ENCODE assay signal across 8 cellular contexts in the genomic region with DNA sequence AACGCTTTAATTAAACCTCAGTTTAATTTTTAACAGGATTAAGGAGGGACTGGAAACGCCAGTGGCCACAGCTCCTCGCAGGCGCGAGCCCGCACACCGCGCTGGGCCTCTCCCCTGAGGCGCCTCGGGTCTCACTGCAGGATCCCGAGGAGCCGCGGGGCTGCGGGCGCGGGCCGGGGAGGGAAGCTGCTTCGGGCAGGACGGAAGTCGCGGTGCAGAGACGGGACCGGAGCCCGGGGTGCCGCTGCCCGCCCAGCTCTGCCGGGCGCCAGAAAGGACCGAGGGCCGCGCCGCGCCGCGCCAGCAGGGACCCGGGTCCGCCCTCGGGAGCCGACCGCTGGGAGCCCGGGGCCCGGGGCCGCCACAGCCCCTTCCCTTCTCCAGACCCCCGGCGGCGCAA. TPM values are rescaled to one million over a fixed set of nuclear protein-coding genes. Genes with fewer than 3 reads are reported as not detected.
DNase-seq lines count a peak whose midpoint lies in the region; ATAC-seq, FAIRE-seq and TF ChIP-seq lines count a peak whose summit lies in the region.
"Not testable (repeated sequence)": the region's sequence is repeated elsewhere in the genome, so short reads cannot be mapped to it uniquely, and the experiment has no call there.

No MANE protein-coding gene starts in this region.

- FAIRE-seq in HepG2 (lab: Jason Lieb, UNC), result peak; percentile 79

- WGBS in HepG2 (ENCODE audit: low lambda C conversion rate), result no CpG with 5 or more reads among the region's 46 CpGs

- H3K4me1 ChIP-seq in HepG2 (ENCODE audit: insufficient read depth, low read length), result peaks cover 28% of the 10 kb centered on the region
- not testable (repeated sequence) for H3K4me1 ChIP-seq in upper lobe of right lung

- H3K4me2 ChIP-seq in HepG2 (ENCODE audit: low read depth, low read length), result not testable (repeated sequence)

- peaks cover 29 to 35% of the 10 kb centered on the region in 2 donors for H3K36me3 Mint-ChIP-seq in activated naive CD4-positive, alpha-beta T cell treated with anti-CD3 and anti-CD28 coated beads, Interleukin-2, amount 50 U/mL, for 72 hours

- in situ Hi-C loops in HepG2 (cut with HindIII; ENCODE audit: extremely low pct_ligation_motif_present, low pct_unique_long_range_greater_than_20kb), result not testable (repeated sequence)

- not testable (repeated sequence) for H3K27ac Mint-ChIP-seq in activated naive CD4-positive, alpha-beta T cell treated with anti-CD3 and anti-CD28 coated beads, Interleukin-2, amount 50 U/mL, for 72 hours

- peak; percentile 18 for ATAC-seq in GM18520 (IDR thresholded peaks at IDR 0.05; ENCODE audit: unreplicated experiment)
- ATAC-seq in GM19463 (IDR thresholded peaks at IDR 0.05; ENCODE audit: unreplicated experiment), result peak; percentile 51
- peak; percentile 53 for ATAC-seq in HG02588 (IDR thresholded peaks at IDR 0.05; ENCODE audit: unreplicated experiment)
- peak; percentile 41 for ATAC-seq in HG03066 (IDR thresholded peaks at IDR 0.05; ENCODE audit: low read depth, unreplicated experiment)
- peak; percentile 26 for ATAC-seq in HG03565 (IDR thresholded peaks at IDR 0.05; ENCODE audit: unreplicated experiment)
- peak; percentile 61 to 72 for ATAC-seq in activated naive CD4-positive, alpha-beta T cell treated with anti-CD3 and anti-CD28 coated beads, Interleukin-2, amount 50 U/mL, for 72 hours
- peak; percentile 89 for ATAC-seq in HepG2
- peak; percentile 81 for ATAC-seq in upper lobe of right lung

- TF ChIP-seq EP300 in HepG2 (IDR thresholded peaks at IDR 0.05; ENCODE audit: low read depth in 2 of 2, low read length in 2 of 2); HepG2 (CRISPR knock-in tag; IDR thresholded peaks at IDR 0.05; ENCODE audit: borderline replicate concordance): not testable (repeated sequence)

- H2AFZ ChIP-seq in HepG2 (ENCODE audit: low read length), result not testable (repeated sequence)

- not testable (repeated sequence) for H3K9me3 ChIP-seq in HepG2 (ENCODE audit: low read length); upper lobe of right lung

- H3K9ac ChIP-seq in HepG2 (ENCODE audit: insufficient read depth, low read depth, low read length), result not testable (repeated sequence)

- not testable (repeated sequence) for H3K4me3 ChIP-seq in HepG2 (replicated peaks in 1 of 3; ENCODE audit: insufficient read depth in 1 of 3, low read depth in 2 of 3, low read length in 3 of 3); upper lobe of right lung

- peaks cover 6 to 19% of the 10 kb centered on the region in 2 donors for H3K9me3 Mint-ChIP-seq in activated naive CD4-positive, alpha-beta T cell treated with anti-CD3 and anti-CD28 coated beads, Interleukin-2, amount 50 U/mL, for 72 hours

- not testable (repeated sequence) for H3K27ac ChIP-seq in HepG2 (ENCODE audit: extremely low read length, insufficient read depth, low read length); upper lobe of right lung

- BruUV-seq in HepG2 (replicated peaks; lab: Mats Ljungman, UMichigan), result TSS peak; percentile 68

- DNase-seq in activated naive CD4-positive, alpha-beta T cell treated with anti-CD3 and anti-CD28 coated beads, Interleukin-2, amount 50 U/mL, for 72 hours (ENCODE audit: low spot score in 2 of 2); HepG2 (ENCODE audit: low spot score); upper lobe of right lung: not testable (repeated sequence)

- TF ChIP-seq CTCF in HepG2 (CRISPR knock-in tag; IDR thresholded peaks at IDR 0.05); upper lobe of right lung (IDR thresholded peaks at IDR 0.05): not testable (repeated sequence)

- CTCF ChIA-PET in HepG2 (lab: Yijun Ruan, JAX; ENCODE audit: low intra/inter-chr PET ratio, low total read pairs), result not testable (repeated sequence)

- intact Hi-C loops in HepG2 (cut with micrococcal nuclease; ENCODE audit: unreplicated experiment); upper lobe of right lung (cut with DNase I): not testable (repeated sequence)

- not testable (repeated sequence) for H3K27me3 ChIP-seq in HepG2 (ENCODE audit: control insufficient read depth in 1 of 2, insufficient read depth in 2 of 2, low read length in 2 of 2); upper lobe of right lung

- H3K36me3 ChIP-seq in HepG2 (replicated peaks in 1 of 2; ENCODE audit: control insufficient read depth in 1 of 2, insufficient read depth in 2 of 2, low read length in 2 of 2); upper lobe of right lung: not testable (repeated sequence)

- H4K20me1 ChIP-seq in HepG2 (ENCODE audit: insufficient read depth, low read length), result not testable (repeated sequence)

- TF ChIP-seq RAD21 in HepG2 (CRISPR knock-in tag; IDR thresholded peaks at IDR 0.05), result not testable (repeated sequence)

- POLR2A ChIA-PET in HepG2 (lab: Yijun Ruan, JAX), result not testable (repeated sequence)

- H3K79me2 ChIP-seq in HepG2 (ENCODE audit: insufficient read depth, low read length), result peaks cover 32% of the 10 kb centered on the region

- not testable (repeated sequence) for TF ChIP-seq POLR2A in HepG2 (IDR thresholded peaks at IDR 0.05; ENCODE audit: insufficient read depth in 1 of 2, low read depth in 2 of 2, low read length in 2 of 2)

RNA-seq across cellular contexts. Expression of gene ZNF124, which starts 0.4 kb away (rescaled TPM):
- 10 to 100 TPM; 11.0 to 13.2 TPM for total RNA-seq in activated naive CD4-positive, alpha-beta T cell treated with anti-CD3 and anti-CD28 coated beads, Interleukin-2, amount 50 U/mL, for 72 hours
- total RNA-seq in HepG2 (2016; rRNA removed; fragmentation: Illumina TruSeq; extraction: Trizol) (102 and 134 TPM in 2 replicates), upper lobe of right lung (23.5 TPM)
- 749 and 855 TPM in 2 replicates for total RNA-seq in HepG2 (2016; cell fraction: cytosol; rRNA removed; fragmentation: Illumina TruSeq; extraction: Trizol; ENCODE audit: low read depth)
- total RNA-seq in HepG2 (2016; cell fraction: insoluble cytoplasmic fraction; rRNA removed; fragmentation: Illumina TruSeq; extraction: Trizol), result 96.3 and 132 TPM in 2 replicates
- 583 and 722 TPM in 2 replicates for total RNA-seq in HepG2 (2016; cell fraction: membrane; rRNA removed; fragmentation: Illumina TruSeq; extraction: Trizol)
- 58.8 and 62.6 TPM in 2 replicates for total RNA-seq in HepG2 (2016; cell fraction: nucleus; rRNA removed; fragmentation: Illumina TruSeq; extraction: Trizol)
- 6.3 and 9.7 TPM in 2 replicates for polyA plus RNA-seq in HepG2 (2011; rRNA removed)
- 4.1 and 5.0 TPM in 2 replicates for polyA plus RNA-seq in HepG2 (2011; cell fraction: cytosol; rRNA removed)
- polyA plus RNA-seq in HepG2 (2011; cell fraction: nucleus; rRNA removed), result 7.2 and 7.3 TPM in 2 replicates
- polyA plus RNA-seq in HepG2 (2012), result 6.6 and 7.3 TPM in 2 replicates
- polyA plus RNA-seq in HepG2 (2016; cell fraction: cytosol; fragmentation: Illumina TruSeq; extraction: Trizol; ENCODE audit: low read depth), result 2.1 and 2.6 TPM in 2 replicates
- 17.0 and 18.3 TPM in 2 replicates for polyA plus RNA-seq in HepG2 (2016; cell fraction: insoluble cytoplasmic fraction; fragmentation: Illumina TruSeq; extraction: Trizol; ENCODE audit: low read depth)
- 3.8 and 4.0 TPM in 2 replicates for polyA plus RNA-seq in HepG2 (2016; cell fraction: membrane; fragmentation: Illumina TruSeq; extraction: Trizol; ENCODE audit: low read depth)
- 24.6 and 31.3 TPM in 2 replicates for polyA plus RNA-seq in HepG2 (2016; cell fraction: nucleus; fragmentation: Illumina TruSeq; extraction: Trizol; ENCODE audit: insufficient read depth, low read depth)
- 41.2 and 57.5 TPM in 2 replicates for polyA minus RNA-seq in HepG2 (2011; rRNA and poly(A)+ RNA removed; ENCODE audit: low replicate concordance)
- 107 and 109 TPM in 2 replicates for polyA minus RNA-seq in HepG2 (2011; cell fraction: cytosol; rRNA and poly(A)+ RNA removed)
- 61.2 and 76.6 TPM in 2 replicates for polyA minus RNA-seq in HepG2 (2011; cell fraction: nucleus; rRNA and poly(A)+ RNA removed)

Comparison
In these comparisons a context has a peak if more than half of its experiments do, and no peak if none do; other contexts are left out.
1. ATAC-seq: peak in every context shown above with its lines; median percentile 89 in HepG2; 81 in upper lobe of right lung; 66 in activated naive CD4-positive, alpha-beta T cell treated with anti-CD3 and anti-CD28 coated beads, Interleukin-2, amount 50 U/mL, for 72 hours; 53 in HG02588; 51 in GM19463; 41 in HG03066; 26 in HG03565; 18 in GM18520.